8 cellular contexts compared by ENCODE assay signal in genomic region chr4:38674206-38675144, GRCh38. TPM values are rescaled to one million over a fixed set of nuclear protein-coding genes. Genes with fewer than 3 reads are reported as not detected.
A peak's percentile ranks its signal among the peaks of the same experiment; 100 is the strongest.
DNase-seq lines count a peak whose midpoint lies in the region; ATAC-seq, FAIRE-seq and TF ChIP-seq lines count a peak whose summit lies in the region.

No MANE protein-coding gene starts in this region.

- TF ChIP-seq POLR2A in sigmoid colon (IDR thresholded peaks at IDR 0.05), result no peak

- intact Hi-C loops in sigmoid colon (cut with DNase I), result loop anchor here (1.0 to 10.0 kb wide), 7 partner anchors 56 to 700 kb away; partner anchors contain the start of gene FAM114A1

- 10 to 28% methylated on average over 13 of the region's 13 CpGs for whole genome bisulfite sequencing in sigmoid colon, 2 donors

- H3K27me3 ChIP-seq in RWPE2 (ENCODE audit: insufficient read depth, poor library complexity, severe bottlenecking) (no peaks in the 10 kb centered on the region), cardiac muscle cell (no peaks in the 10 kb centered on the region), sigmoid colon (no peaks in the 10 kb centered on the region)

- H3K27ac ChIP-seq in RWPE2 (ENCODE audit: poor library complexity, severe bottlenecking) (peak overlapping the region; percentile 91), cardiac muscle cell (peak overlapping the region; percentile 64), sigmoid colon (peak overlapping the region; percentile 99 to 100 (median 100))

- ATAC-seq in RWPE2 (ENCODE audit: low read depth) (peak; percentile 37), GM18861 (IDR thresholded peaks at IDR 0.05; ENCODE audit: unreplicated experiment) (no peak), HG03280 (IDR thresholded peaks at IDR 0.05; ENCODE audit: unreplicated experiment) (no peak)

- DNase-seq in GM19239 (ENCODE audit: insufficient read length, low spot score), result no peak
- no peak for DNase-seq in RWPE2 (ENCODE audit: low spot score)
- DNase-seq in cardiac muscle cell (ENCODE audit: low read depth in 1 of 2, low spot score in 1 of 2), result peak in 1 of 2 donors; percentile 36
- DNase-seq in sigmoid colon, result no peak
- no peak for DNase-seq in NCI-H510A treated with DMSO at 0.1 percent for 48 hours (lab: John Stamatoyannopoulos, UW)
- DNase-seq in CD1c-positive myeloid dendritic cell (ENCODE audit: extremely low spot score), result no peak

- no peak for TF ChIP-seq EP300 in sigmoid colon (IDR thresholded peaks at IDR 0.05)

- H3K4me3 ChIP-seq in RWPE2 (ENCODE audit: severe bottlenecking) (peak overlapping the region; percentile 5), cardiac muscle cell (no peak overlapping the region), sigmoid colon (peak overlapping the region in 2 of 4 donors; percentile 3 to 4)

- peaks cover 38% of the 10 kb centered on the region for H3K36me3 ChIP-seq in RWPE2 (ENCODE audit: low read depth)
- no peaks in the 10 kb centered on the region for H3K36me3 ChIP-seq in cardiac muscle cell
- H3K36me3 ChIP-seq in sigmoid colon, result no peaks in the 10 kb centered on the region

- TF ChIP-seq CTCF in RWPE2 (IDR thresholded peaks at IDR 0.05; ENCODE audit: poor library complexity, severe bottlenecking), result no peak
- TF ChIP-seq CTCF in cardiac muscle cell (IDR thresholded peaks at IDR 0.05; ENCODE audit: low read depth, low read length), result no peak
- no peak for TF ChIP-seq CTCF in sigmoid colon (IDR thresholded peaks at IDR 0.05)

- FAIRE-seq in GM19239 (lab: Jason Lieb, UNC), result peak; percentile 21

- H3K4me1 ChIP-seq in RWPE2 (ENCODE audit: insufficient read depth, poor library complexity, severe bottlenecking) (peaks cover 64% of the 10 kb centered on the region), cardiac muscle cell (ENCODE audit: low read depth) (peaks cover 45% of the 10 kb centered on the region), sigmoid colon (peaks cover 0 to 98% (median 92%) of the 10 kb centered on the region in 4 donors)

- no peaks in the 10 kb centered on the region for H3K9me3 ChIP-seq in RWPE2 (ENCODE audit: severe bottlenecking)
- no peaks in the 10 kb centered on the region for H3K9me3 ChIP-seq in cardiac muscle cell (ENCODE audit: low read depth)
- H3K9me3 ChIP-seq in sigmoid colon, result no peaks in the 10 kb centered on the region

RNA-seq across cellular contexts. Expression of gene KLF3, which starts 10.5 kb away (rescaled TPM):
- 12.1 and 14.9 TPM in 2 replicates for total RNA-seq in cardiac muscle cell
- polyA plus RNA-seq in cardiac muscle cell, result 11.5 and 24.7 TPM in 2 replicates
- total RNA-seq in sigmoid colon, result 10 to 100 TPM; 29.2 to 43.5 (median 38.0) TPM
- polyA plus RNA-seq in sigmoid colon, result 10 to 100 TPM; 38.6 to 64.0 (median 48.6) TPM
